ENCODE assay signal across 1 cellular context in genomic region chr3:123634149-123635051, GRCh38.
TF ChIP-seq lines count a peak whose summit lies in the region.

No MANE protein-coding gene starts in this region.

TF ChIP-seq in HepG2, 621 proteins besides CTCF, POLR2A, EP300 and RAD21 (continued from another document):
- TF ChIP-seq TFAP4 (IDR thresholded peaks at IDR 0.05; ENCODE audit: borderline replicate concordance, low read depth) (peak; percentile 60; the same call in 1 of the 2 replicates), PATZ1 (CRISPR knock-in tag; IDR thresholded peaks at IDR 0.05) (0 out of 2 replicates have a peak, but pooled peaks have one; percentile 44), ZNF740 (CRISPR knock-in tag; IDR thresholded peaks at IDR 0.05) (no peak), ZMYM3 (CRISPR knock-in tag; IDR thresholded peaks at IDR 0.05) (no peak), ZNF646 (CRISPR knock-in tag; IDR thresholded peaks at IDR 0.05) (no peak), MTA3 (CRISPR knock-in tag; IDR thresholded peaks at IDR 0.05) (no peak), SYNCRIP (IDR thresholded peaks at IDR 0.05; ENCODE audit: insufficient read depth, low read depth, low read length) (no peak), PAF1 (CRISPR knock-in tag; IDR thresholded peaks at IDR 0.05) (no peak), NBN (conservative IDR thresholded peaks at IDR 0.05) (no peak), ZNF24 (IDR thresholded peaks at IDR 0.05) (no peak), FOXA1 (IDR thresholded peaks at IDR 0.05) (no peak), FOXA1 (CRISPR knock-in tag; IDR thresholded peaks at IDR 0.05) (0 out of 2 replicates have a peak, but pooled peaks have one; percentile 17), RXRB (CRISPR knock-in tag; IDR thresholded peaks at IDR 0.05; ENCODE audit: borderline replicate concordance) (no peak), NR0B2 (CRISPR knock-in tag; IDR thresholded peaks at IDR 0.05) (no peak), SAP130 (CRISPR knock-in tag; IDR thresholded peaks at IDR 0.05; ENCODE audit: low read depth) (0 out of 2 replicates have a peak, but pooled peaks have one; percentile 11)
- TF ChIP-seq, protein P1, sequence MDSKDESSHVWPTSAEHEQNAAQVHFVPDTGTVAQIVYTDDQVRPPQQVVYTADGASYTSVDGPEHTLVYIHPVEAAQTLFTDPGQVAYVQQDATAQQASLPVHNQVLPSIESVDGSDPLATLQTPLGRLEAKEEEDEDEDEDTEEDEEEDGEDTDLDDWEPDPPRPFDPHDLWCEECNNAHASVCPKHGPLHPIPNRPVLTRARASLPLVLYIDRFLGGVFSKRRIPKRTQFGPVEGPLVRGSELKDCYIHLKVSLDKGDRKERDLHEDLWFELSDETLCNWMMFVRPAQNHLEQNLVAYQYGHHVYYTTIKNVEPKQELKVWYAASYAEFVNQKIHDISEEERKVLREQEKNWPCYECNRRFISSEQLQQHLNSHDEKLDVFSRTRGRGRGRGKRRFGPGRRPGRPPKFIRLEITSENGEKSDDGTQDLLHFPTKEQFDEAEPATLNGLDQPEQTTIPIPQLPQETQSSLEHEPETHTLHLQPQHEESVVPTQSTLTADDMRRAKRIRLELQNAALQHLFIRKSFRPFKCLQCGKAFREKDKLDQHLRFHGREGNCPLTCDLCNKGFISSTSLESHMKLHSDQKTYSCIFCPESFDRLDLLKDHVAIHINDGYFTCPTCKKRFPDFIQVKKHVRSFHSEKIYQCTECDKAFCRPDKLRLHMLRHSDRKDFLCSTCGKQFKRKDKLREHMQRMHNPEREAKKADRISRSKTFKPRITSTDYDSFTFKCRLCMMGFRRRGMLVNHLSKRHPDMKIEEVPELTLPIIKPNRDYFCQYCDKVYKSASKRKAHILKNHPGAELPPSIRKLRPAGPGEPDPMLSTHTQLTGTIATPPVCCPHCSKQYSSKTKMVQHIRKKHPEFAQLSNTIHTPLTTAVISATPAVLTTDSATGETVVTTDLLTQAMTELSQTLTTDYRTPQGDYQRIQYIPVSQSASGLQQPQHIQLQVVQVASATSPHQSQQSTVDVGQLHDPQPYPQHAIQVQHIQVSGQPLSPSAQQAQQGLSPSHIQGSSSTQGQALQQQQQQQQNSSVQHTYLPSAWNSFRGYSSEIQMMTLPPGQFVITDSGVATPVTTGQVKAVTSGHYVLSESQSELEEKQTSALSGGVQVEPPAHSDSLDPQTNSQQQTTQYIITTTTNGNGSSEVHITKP (CRISPR knock-in tag; IDR thresholded peaks at IDR 0.05; ENCODE audit: low read depth) = peak; percentile 50; the same call in 1 of the 2 replicates
- TF ChIP-seq, protein P2, sequence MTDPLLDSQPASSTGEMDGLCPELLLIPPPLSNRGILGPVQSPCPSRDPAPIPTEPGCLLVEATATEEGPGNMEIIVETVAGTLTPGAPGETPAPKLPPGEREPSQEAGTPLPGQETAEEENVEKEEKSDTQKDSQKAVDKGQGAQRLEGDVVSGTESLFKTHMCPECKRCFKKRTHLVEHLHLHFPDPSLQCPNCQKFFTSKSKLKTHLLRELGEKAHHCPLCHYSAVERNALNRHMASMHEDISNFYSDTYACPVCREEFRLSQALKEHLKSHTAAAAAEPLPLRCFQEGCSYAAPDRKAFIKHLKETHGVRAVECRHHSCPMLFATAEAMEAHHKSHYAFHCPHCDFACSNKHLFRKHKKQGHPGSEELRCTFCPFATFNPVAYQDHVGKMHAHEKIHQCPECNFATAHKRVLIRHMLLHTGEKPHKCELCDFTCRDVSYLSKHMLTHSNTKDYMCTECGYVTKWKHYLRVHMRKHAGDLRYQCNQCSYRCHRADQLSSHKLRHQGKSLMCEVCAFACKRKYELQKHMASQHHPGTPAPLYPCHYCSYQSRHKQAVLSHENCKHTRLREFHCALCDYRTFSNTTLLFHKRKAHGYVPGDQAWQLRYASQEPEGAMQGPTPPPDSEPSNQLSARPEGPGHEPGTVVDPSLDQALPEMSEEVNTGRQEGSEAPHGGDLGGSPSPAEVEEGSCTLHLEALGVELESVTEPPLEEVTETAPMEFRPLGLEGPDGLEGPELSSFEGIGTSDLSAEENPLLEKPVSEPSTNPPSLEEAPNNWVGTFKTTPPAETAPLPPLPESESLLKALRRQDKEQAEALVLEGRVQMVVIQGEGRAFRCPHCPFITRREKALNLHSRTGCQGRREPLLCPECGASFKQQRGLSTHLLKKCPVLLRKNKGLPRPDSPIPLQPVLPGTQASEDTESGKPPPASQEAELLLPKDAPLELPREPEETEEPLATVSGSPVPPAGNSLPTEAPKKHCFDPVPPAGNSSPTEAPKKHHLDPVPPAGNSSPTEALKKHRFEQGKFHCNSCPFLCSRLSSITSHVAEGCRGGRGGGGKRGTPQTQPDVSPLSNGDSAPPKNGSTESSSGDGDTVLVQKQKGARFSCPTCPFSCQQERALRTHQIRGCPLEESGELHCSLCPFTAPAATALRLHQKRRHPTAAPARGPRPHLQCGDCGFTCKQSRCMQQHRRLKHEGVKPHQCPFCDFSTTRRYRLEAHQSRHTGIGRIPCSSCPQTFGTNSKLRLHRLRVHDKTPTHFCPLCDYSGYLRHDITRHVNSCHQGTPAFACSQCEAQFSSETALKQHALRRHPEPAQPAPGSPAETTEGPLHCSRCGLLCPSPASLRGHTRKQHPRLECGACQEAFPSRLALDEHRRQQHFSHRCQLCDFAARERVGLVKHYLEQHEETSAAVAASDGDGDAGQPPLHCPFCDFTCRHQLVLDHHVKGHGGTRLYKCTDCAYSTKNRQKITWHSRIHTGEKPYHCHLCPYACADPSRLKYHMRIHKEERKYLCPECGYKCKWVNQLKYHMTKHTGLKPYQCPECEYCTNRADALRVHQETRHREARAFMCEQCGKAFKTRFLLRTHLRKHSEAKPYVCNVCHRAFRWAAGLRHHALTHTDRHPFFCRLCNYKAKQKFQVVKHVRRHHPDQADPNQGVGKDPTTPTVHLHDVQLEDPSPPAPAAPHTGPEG (CRISPR knock-in tag; IDR thresholded peaks at IDR 0.05) = no peak
- TF ChIP-seq, protein P3, sequence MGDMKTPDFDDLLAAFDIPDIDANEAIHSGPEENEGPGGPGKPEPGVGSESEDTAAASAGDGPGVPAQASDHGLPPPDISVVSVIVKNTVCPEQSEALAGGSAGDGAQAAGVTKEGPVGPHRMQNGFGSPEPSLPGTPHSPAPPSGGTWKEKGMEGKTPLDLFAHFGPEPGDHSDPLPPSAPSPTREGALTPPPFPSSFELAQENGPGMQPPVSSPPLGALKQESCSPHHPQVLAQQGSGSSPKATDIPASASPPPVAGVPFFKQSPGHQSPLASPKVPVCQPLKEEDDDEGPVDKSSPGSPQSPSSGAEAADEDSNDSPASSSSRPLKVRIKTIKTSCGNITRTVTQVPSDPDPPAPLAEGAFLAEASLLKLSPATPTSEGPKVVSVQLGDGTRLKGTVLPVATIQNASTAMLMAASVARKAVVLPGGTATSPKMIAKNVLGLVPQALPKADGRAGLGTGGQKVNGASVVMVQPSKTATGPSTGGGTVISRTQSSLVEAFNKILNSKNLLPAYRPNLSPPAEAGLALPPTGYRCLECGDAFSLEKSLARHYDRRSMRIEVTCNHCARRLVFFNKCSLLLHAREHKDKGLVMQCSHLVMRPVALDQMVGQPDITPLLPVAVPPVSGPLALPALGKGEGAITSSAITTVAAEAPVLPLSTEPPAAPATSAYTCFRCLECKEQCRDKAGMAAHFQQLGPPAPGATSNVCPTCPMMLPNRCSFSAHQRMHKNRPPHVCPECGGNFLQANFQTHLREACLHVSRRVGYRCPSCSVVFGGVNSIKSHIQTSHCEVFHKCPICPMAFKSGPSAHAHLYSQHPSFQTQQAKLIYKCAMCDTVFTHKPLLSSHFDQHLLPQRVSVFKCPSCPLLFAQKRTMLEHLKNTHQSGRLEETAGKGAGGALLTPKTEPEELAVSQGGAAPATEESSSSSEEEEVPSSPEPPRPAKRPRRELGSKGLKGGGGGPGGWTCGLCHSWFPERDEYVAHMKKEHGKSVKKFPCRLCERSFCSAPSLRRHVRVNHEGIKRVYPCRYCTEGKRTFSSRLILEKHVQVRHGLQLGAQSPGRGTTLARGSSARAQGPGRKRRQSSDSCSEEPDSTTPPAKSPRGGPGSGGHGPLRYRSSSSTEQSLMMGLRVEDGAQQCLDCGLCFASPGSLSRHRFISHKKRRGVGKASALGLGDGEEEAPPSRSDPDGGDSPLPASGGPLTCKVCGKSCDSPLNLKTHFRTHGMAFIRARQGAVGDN (CRISPR knock-in tag; IDR thresholded peaks at IDR 0.05) = peak; percentile 59
